Comparison of ENCODE assay signal across 9 cellular contexts in genomic region chr6:125357515-125358256, GRCh38. TPM values are rescaled to one million over a fixed set of nuclear protein-coding genes. Genes with fewer than 3 reads are reported as not detected.
DNase-seq lines count a peak whose midpoint lies in the region; ATAC-seq and TF ChIP-seq lines count a peak whose summit lies in the region.
"Had no signal": no experiment of that assay in that cellular context is flagged by ENCODE, and none has a peak within 500 bp of the region (broad histone marks: within the 10 kb centered on the region; RNA-seq: fewer than 3 reads in every experiment).

No MANE protein-coding gene starts in this region.

- TF ChIP-seq CTCF in glutamatergic neuron (IDR thresholded peaks at IDR 0.05; ENCODE audit: partially characterized antibody, unreplicated experiment): no peak

- peaks cover 2% of the 10 kb centered on the region for H3K9me3 Mint-ChIP-seq in glutamatergic neuron (ENCODE audit: unreplicated experiment)

- H3K27ac Mint-ChIP-seq in glutamatergic neuron (ENCODE audit: unreplicated experiment): no peak overlapping the region

- DNase-seq in NCI-H1417 (lab: John Stamatoyannopoulos, UW): peak in 2 of 3 experiments; percentile 12 to 55
- no peak for DNase-seq in NCI-H1417 treated with DMSO at 0.1 percent for 48 hours (lab: John Stamatoyannopoulos, UW)
- DNase-seq in occipital lobe (lab: John Stamatoyannopoulos, UW): peak; percentile 21
- DNase-seq in glutamatergic neuron: no peak
- no peak for DNase-seq in middle frontal gyrus (ENCODE audit: extremely low spot score, low spot score)

- no peak overlapping the region for H3K4me3 Mint-ChIP-seq in glutamatergic neuron (ENCODE audit: unreplicated experiment)

- peaks cover 3% of the 10 kb centered on the region for H3K27me3 Mint-ChIP-seq in glutamatergic neuron (ENCODE audit: unreplicated experiment)

- peaks cover 7% of the 10 kb centered on the region for H3K4me1 Mint-ChIP-seq in glutamatergic neuron (ENCODE audit: low read depth, unreplicated experiment)

- ATAC-seq in HG02642 (IDR thresholded peaks at IDR 0.05; ENCODE audit: poor library complexity, unreplicated experiment) (peak; percentile 72), HG03196 (IDR thresholded peaks at IDR 0.05; ENCODE audit: unreplicated experiment) (no peak)
- ATAC-seq: HCT116 had no signal

- no peaks in the 10 kb centered on the region for H3K36me3 Mint-ChIP-seq in glutamatergic neuron (ENCODE audit: unreplicated experiment)

TF ChIP-seq in PFSK-1, 5 proteins besides CTCF, POLR2A, EP300 and RAD21:
- peak; percentile 84 for TF ChIP-seq FOXP2 (optimal IDR thresholded peaks at IDR 0.05; ENCODE audit: borderline replicate concordance, extremely low read depth, extremely low read length, insufficient read depth)
- TF ChIP-seq TAF1 (IDR thresholded peaks at IDR 0.05; ENCODE audit: borderline replicate concordance, insufficient read depth, low read length): no peak
- TF ChIP-seq SIN3A (IDR thresholded peaks at IDR 0.05; ENCODE audit: borderline replicate concordance, insufficient read depth, low read length): peak; percentile 52; the same call in 1 of the 2 replicates

RNA-seq across cellular contexts. Expression of gene HDDC2, which starts 55.9 kb away (rescaled TPM):
- 109 TPM for polyA plus RNA-seq in PFSK-1 (2012; ENCODE audit: insufficient read length, low read depth)
- total RNA-seq in occipital lobe (22.9 TPM), glutamatergic neuron (ENCODE audit: unreplicated experiment) (55.4 TPM)

Comparison
In these comparisons a context has a peak if more than half of its experiments do, and no peak if none do; other contexts are left out.
1. DNase-seq: peak in NCI-H1417 (2 of 3) and occipital lobe (single experiment); none in NCI-H1417 treated with DMSO at 0.1 percent for 48 hours (single experiment), glutamatergic neuron (single experiment) and middle frontal gyrus (single experiment).